Comparison of ENCODE assay signal across 1 cellular context in the genomic region with DNA sequence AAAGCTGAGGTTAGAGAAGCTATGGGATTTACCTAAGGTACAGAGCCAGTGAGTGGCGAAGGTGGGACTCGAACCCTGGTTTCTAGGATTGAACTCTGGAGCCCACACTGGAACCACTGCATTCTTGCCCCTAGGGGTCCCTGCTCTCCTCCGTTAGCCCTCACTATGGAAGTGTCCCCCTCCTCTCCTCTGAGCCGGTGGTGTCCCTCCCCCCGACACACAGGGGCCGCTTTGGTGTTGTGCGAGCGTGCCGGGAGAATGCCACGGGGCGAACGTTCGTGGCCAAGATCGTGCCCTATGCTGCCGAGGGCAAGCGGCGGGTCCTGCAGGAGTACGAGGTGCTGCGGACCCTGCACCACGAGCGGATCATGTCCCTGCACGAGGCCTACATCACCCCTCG.
TF ChIP-seq lines count a peak whose summit lies in the region.

No MANE protein-coding gene starts in this region.

TF ChIP-seq in GM23338, 12 proteins besides CTCF, POLR2A, EP300 and RAD21 (continued from another document):
- TF ChIP-seq POLR2AphosphoS5 (IDR thresholded peaks at IDR 0.05; ENCODE audit: low read depth) (no peak), ZNF114 (CRISPR knock-in tag; IDR thresholded peaks at IDR 0.05) (no peak)
